11 cellular contexts compared by ENCODE assay signal in the genomic region with DNA sequence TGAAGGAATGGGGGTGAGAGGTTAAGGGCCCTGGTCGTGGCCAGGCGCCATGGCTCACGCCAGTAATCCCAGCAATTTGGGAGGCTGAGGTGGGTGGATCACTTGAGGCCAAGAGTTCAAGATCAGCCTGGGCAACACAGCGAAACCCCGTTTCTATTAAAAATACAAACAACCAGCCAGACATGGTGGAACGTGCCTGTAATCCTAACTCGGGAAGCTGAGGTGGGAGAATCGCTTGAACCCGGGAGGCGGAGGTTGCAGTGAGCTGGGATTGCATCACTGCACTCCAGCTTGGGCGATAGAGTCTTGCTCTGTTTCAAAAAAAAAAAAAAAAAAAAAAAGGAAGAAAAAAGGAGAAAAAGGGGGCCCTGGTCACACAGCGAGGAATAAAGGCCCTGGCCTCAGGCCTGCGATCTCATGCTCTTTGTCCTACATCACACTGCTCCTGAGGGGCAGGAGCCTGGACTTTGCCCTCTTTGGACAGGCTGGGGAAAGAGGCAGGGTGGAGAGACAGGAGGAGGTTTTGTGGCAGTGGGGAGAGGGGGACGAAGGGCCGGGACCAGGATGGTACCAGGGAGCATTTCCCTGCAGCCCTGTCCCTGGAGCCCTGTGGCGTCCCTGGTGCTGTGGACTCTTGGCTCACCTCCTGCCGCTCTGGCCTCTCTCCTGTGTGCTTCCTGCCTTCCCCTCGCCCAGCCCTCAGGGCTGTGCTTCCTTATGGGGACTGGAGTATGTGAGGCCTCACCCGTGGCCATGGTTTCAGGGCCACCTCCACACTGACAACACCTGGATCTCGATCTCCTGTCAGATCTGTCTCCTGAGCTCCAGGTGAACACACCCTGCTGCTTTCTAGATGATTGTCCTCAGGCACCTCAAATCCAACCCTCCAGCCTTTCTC. TPM values are rescaled to one million over a fixed set of nuclear protein-coding genes. Genes with fewer than 3 reads are reported as not detected.
DNase-seq lines count a peak whose midpoint lies in the region; ATAC-seq and TF ChIP-seq lines count a peak whose summit lies in the region.
"Had no signal": no experiment of that assay in that cellular context is flagged by ENCODE, and none has a peak within 500 bp of the region (broad histone marks: within the 10 kb centered on the region; RNA-seq: fewer than 3 reads in every experiment).

No MANE protein-coding gene starts in this region.

- no CpG with 5 or more reads among the region's 20 CpGs for WGBS in H9 (ENCODE audit: extremely low coverage, insufficient read length, low lambda C conversion rate)
- WGBS in hepatocyte (ENCODE audit: low lambda C conversion rate, missing lambda C conversion rate): 59% methylated on average over 19 of the region's 20 CpGs

- no peak overlapping the region for H2BK5ac ChIP-seq in H9 (ENCODE audit: insufficient read length, low read length)

- H3K4me2 ChIP-seq in H9 (ENCODE audit: insufficient read depth, insufficient read length, low read length) (no peak overlapping the region), hepatocyte (peak overlapping the region; percentile 39)

- H3K27ac ChIP-seq in H9 (ENCODE audit: insufficient read length, low read depth, low read length): no peak overlapping the region
- H3K27ac ChIP-seq in hepatocyte: peak overlapping the region; percentile 92

- H4K20me1 ChIP-seq in H9 (ENCODE audit: control insufficient read depth, insufficient read depth, insufficient read length): no peaks in the 10 kb centered on the region
- no peaks in the 10 kb centered on the region for H4K20me1 ChIP-seq in hepatocyte (ENCODE audit: insufficient read depth, poor library complexity, severe bottlenecking)

- H3K4me1 ChIP-seq in H9 (ENCODE audit: insufficient read depth, low read length) (no peaks in the 10 kb centered on the region), hepatocyte (ENCODE audit: insufficient read depth) (peaks cover 19% of the 10 kb centered on the region)

- no peak overlapping the region for H3K14ac ChIP-seq in H9 (ENCODE audit: insufficient read depth, low read length)

- TF ChIP-seq CTCF in H9 (conservative IDR thresholded peaks at IDR 0.05) (no peak), hepatocyte (IDR thresholded peaks at IDR 0.05; ENCODE audit: poor library complexity) (no peak)

- H3T11ph ChIP-seq in H9 (ENCODE audit: low read length): no peak overlapping the region

- no peak overlapping the region for H4K91ac ChIP-seq in H9 (ENCODE audit: insufficient read length, low read depth, low read length)

- no peak overlapping the region for H3K4ac ChIP-seq in H9 (ENCODE audit: low read depth, low read length)

- H3K23ac ChIP-seq in H9 (ENCODE audit: insufficient read length, low read depth, low read length): no peak overlapping the region

- H2BK15ac ChIP-seq in H9 (ENCODE audit: low read depth, low read length): no peak overlapping the region

- no peaks in the 10 kb centered on the region for H3K9me3 ChIP-seq in H9 (ENCODE audit: control insufficient read depth, low read depth, low read length)
- no peaks in the 10 kb centered on the region for H3K9me3 ChIP-seq in hepatocyte (ENCODE audit: low read depth)

- H3K9ac ChIP-seq in H9 (ENCODE audit: extremely low read depth, insufficient read length, low read length): no peak overlapping the region

- H3K36me3 ChIP-seq in hepatocyte (replicated peaks; ENCODE audit: insufficient read depth, low read depth): no peaks in the 10 kb centered on the region

- peaks cover 2 to 10% of the 10 kb centered on the region in 2 experiments; a peak in 1 of 4 replicates for H3K4me1 Mint-ChIP-seq in H9

- no peak overlapping the region for H3K4me3 ChIP-seq in hepatocyte

- ATAC-seq in sciatic nerve (peak; percentile 58), HG03097 (IDR thresholded peaks at IDR 0.05; ENCODE audit: low FRiP score, unreplicated experiment) (no peak), HG03460 (IDR thresholded peaks at IDR 0.05; ENCODE audit: unreplicated experiment) (no peak)

- no peaks in the 10 kb centered on the region for H3K79me1 ChIP-seq in H9 (ENCODE audit: insufficient read depth, low read depth, low read length, poor library complexity, severe bottlenecking)

- no peaks in the 10 kb centered on the region for H3K27me3 ChIP-seq in H9 (ENCODE audit: insufficient read depth, low read length)
- H3K27me3 ChIP-seq in hepatocyte: no peaks in the 10 kb centered on the region

- H3K23me2 ChIP-seq in H9 (ENCODE audit: insufficient read length, low read depth, low read length, poor library complexity, severe bottlenecking): no peaks in the 10 kb centered on the region

- H3K56ac ChIP-seq in H9 (ENCODE audit: insufficient read length, low read depth, low read length): no peak overlapping the region

- H3K4me3 Mint-ChIP-seq in H9: no peak overlapping the region

- H3K9me3 Mint-ChIP-seq in H9: no peaks in the 10 kb centered on the region

- no peaks in the 10 kb centered on the region for H3K36me3 Mint-ChIP-seq in H9 (ENCODE audit: insufficient read depth in 1 of 3, low read depth in 3 of 3)

- H2AK5ac ChIP-seq in H9 (ENCODE audit: insufficient read length, low read length): no peak overlapping the region

- DNase-seq in H9: no peak
- peak; percentile 51 for DNase-seq in SW480 (ENCODE audit: low spot score)
- DNase-seq in hepatocyte (ENCODE audit: low spot score): peak; percentile 73
- no peak for DNase-seq in sciatic nerve (ENCODE audit: low spot score)
- DNase-seq in DMS79 (lab: John Stamatoyannopoulos, UW): no peak
- DNase-seq in cerebellar nuclear complex (lab: John Stamatoyannopoulos, UW): no peak
- DNase-seq: COR-L47, dermis blood vessel endothelial cell, NCI-H2029 treated with DMSO at 0.1 percent for 48 hours had no signal

- no peak overlapping the region for H2BK12ac ChIP-seq in H9 (ENCODE audit: insufficient read length, low read depth, low read length)

- no peak overlapping the region for H2BK20ac ChIP-seq in H9 (ENCODE audit: low read depth, low read length, poor library complexity, severe bottlenecking)

- no peak overlapping the region for H3K18ac ChIP-seq in H9 (ENCODE audit: insufficient read length, low read depth, low read length)

- no peak overlapping the region for H2AFZ ChIP-seq in H9 (ENCODE audit: low read length)
- peak overlapping the region; percentile 5 for H2AFZ ChIP-seq in hepatocyte

- no peak overlapping the region for H4K8ac ChIP-seq in H9 (replicated peaks; ENCODE audit: insufficient read length, low read depth, low read length)

- H3K79me2 ChIP-seq in H9 (ENCODE audit: insufficient read depth, low read length) (no peaks in the 10 kb centered on the region), hepatocyte (no peaks in the 10 kb centered on the region)

- no peak overlapping the region for H2BK120ac ChIP-seq in H9 (ENCODE audit: low read depth, low read length, poor library complexity, severe bottlenecking)

- no peak overlapping the region for H4K5ac ChIP-seq in H9 (ENCODE audit: insufficient read length, low read depth, low read length)

- peak overlapping the region in 2 of 3 experiments; percentile 43 to 73; a peak in 4 of 7 replicates for H3K27ac Mint-ChIP-seq in H9

- no peaks in the 10 kb centered on the region; the same call in 1 of the 2 replicates for H3K27me3 Mint-ChIP-seq in H9 (ENCODE audit: low read depth)

- H3K9me2 ChIP-seq in hepatocyte (replicated peaks; ENCODE audit: insufficient read depth): no peaks in the 10 kb centered on the region

- intact Hi-C loops in sciatic nerve (cut with DNase I): no loop called here

RNA-seq across cellular contexts. Expression of gene SLC25A19, which starts 19.7 kb away (rescaled TPM):
- total RNA-seq in H9 (2021): 24.2 and 27.2 TPM in 2 replicates
- 4.6 and 10.8 TPM in 2 replicates for total RNA-seq in hepatocyte
- polyA plus RNA-seq in hepatocyte: 7.6 and 8.4 TPM in 2 replicates
- 22.5 TPM for total RNA-seq in sciatic nerve

RNA-seq across cellular contexts. Expression of gene MIF4GD, which starts 38.0 kb away (rescaled TPM):
- total RNA-seq in H9 (2021) (24.0 and 26.1 TPM in 2 replicates), hepatocyte (11.0 and 12.4 TPM in 2 replicates), sciatic nerve (26.2 TPM)
- polyA plus RNA-seq in hepatocyte: 23.6 and 31.4 TPM in 2 replicates

RNA-seq across cellular contexts. Expression of gene MRPS7, which starts 47.3 kb away (rescaled TPM):
- total RNA-seq in H9 (2021): 93.7 and 97.4 TPM in 2 replicates
- 43.4 and 47.5 TPM in 2 replicates for total RNA-seq in hepatocyte
- 94.9 and 102 TPM in 2 replicates for polyA plus RNA-seq in hepatocyte
- total RNA-seq in sciatic nerve: 21.8 TPM

RNA-seq across cellular contexts. Expression of gene GGA3, which starts 47.6 kb away (rescaled TPM):
- total RNA-seq in H9 (2021) (50.3 and 58.2 TPM in 2 replicates), hepatocyte (17.7 and 24.4 TPM in 2 replicates), sciatic nerve (75.0 TPM)
- 20.2 and 26.0 TPM in 2 replicates for polyA plus RNA-seq in hepatocyte

Comparison
In these comparisons a context has a peak if more than half of its experiments do, and no peak if none do; other contexts are left out.
1. DNase-seq: peak in SW480 (single experiment) and hepatocyte (single experiment); none in H9 (single experiment), sciatic nerve (single experiment), DMS79 (single experiment) and cerebellar nuclear complex (0 of 2).